In the genomic region with DNA sequence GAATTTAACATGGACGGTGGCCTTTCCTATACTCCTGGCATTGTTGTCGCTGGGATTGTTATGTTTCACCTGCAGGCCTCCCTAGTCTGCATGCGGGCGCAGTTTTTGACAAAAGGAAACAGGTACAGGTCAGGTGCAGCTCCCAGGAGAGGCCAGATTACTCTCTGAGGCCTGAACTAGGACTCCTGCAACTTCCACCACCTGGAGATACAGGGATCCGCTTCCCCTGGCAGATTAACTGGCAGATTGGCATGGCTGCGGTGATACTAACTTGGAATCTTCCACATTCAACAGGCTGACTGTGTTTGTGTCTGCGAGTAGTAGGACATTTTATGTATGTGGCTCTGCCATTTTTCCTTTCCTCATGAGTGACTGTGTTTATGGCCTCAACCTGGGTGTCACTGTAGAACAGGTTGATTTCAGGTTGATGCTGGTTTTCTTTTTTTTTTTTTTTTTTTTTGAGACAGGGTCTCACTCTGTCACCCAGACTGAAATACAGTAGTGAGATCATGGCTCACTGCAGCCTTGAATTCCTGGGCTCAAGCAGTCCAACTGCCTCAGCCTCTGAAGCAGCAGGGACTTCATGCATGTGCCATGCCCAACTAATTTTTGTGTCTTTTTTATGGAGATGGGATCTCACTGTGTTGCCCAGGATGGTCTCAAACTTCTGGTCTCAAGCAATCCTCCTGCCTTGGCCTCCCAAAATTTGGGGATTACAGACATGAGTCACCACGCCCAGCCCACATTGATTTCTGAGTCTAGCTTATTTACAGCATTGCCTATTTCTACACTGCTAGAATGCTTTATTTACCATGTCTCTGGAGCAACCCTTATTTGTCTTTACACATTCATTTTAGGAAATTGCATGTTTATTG, we compare ENCODE assay signal across 1 cellular context.
TF ChIP-seq lines count a peak whose summit lies in the region.

No MANE protein-coding gene starts in this region.

TF ChIP-seq in HepG2, 621 proteins besides CTCF, POLR2A, EP300 and RAD21 (continued from another document):
- 0 out of 2 replicates have a peak, but pooled peaks have one; percentile 0 for TF ChIP-seq CEBPB (IDR thresholded peaks at IDR 0.05; ENCODE audit: borderline replicate concordance, low read depth, low read length)
- no peak for TF ChIP-seq PAWR (CRISPR knock-in tag; IDR thresholded peaks at IDR 0.05; ENCODE audit: borderline replicate concordance)
- TF ChIP-seq, protein P1, sequence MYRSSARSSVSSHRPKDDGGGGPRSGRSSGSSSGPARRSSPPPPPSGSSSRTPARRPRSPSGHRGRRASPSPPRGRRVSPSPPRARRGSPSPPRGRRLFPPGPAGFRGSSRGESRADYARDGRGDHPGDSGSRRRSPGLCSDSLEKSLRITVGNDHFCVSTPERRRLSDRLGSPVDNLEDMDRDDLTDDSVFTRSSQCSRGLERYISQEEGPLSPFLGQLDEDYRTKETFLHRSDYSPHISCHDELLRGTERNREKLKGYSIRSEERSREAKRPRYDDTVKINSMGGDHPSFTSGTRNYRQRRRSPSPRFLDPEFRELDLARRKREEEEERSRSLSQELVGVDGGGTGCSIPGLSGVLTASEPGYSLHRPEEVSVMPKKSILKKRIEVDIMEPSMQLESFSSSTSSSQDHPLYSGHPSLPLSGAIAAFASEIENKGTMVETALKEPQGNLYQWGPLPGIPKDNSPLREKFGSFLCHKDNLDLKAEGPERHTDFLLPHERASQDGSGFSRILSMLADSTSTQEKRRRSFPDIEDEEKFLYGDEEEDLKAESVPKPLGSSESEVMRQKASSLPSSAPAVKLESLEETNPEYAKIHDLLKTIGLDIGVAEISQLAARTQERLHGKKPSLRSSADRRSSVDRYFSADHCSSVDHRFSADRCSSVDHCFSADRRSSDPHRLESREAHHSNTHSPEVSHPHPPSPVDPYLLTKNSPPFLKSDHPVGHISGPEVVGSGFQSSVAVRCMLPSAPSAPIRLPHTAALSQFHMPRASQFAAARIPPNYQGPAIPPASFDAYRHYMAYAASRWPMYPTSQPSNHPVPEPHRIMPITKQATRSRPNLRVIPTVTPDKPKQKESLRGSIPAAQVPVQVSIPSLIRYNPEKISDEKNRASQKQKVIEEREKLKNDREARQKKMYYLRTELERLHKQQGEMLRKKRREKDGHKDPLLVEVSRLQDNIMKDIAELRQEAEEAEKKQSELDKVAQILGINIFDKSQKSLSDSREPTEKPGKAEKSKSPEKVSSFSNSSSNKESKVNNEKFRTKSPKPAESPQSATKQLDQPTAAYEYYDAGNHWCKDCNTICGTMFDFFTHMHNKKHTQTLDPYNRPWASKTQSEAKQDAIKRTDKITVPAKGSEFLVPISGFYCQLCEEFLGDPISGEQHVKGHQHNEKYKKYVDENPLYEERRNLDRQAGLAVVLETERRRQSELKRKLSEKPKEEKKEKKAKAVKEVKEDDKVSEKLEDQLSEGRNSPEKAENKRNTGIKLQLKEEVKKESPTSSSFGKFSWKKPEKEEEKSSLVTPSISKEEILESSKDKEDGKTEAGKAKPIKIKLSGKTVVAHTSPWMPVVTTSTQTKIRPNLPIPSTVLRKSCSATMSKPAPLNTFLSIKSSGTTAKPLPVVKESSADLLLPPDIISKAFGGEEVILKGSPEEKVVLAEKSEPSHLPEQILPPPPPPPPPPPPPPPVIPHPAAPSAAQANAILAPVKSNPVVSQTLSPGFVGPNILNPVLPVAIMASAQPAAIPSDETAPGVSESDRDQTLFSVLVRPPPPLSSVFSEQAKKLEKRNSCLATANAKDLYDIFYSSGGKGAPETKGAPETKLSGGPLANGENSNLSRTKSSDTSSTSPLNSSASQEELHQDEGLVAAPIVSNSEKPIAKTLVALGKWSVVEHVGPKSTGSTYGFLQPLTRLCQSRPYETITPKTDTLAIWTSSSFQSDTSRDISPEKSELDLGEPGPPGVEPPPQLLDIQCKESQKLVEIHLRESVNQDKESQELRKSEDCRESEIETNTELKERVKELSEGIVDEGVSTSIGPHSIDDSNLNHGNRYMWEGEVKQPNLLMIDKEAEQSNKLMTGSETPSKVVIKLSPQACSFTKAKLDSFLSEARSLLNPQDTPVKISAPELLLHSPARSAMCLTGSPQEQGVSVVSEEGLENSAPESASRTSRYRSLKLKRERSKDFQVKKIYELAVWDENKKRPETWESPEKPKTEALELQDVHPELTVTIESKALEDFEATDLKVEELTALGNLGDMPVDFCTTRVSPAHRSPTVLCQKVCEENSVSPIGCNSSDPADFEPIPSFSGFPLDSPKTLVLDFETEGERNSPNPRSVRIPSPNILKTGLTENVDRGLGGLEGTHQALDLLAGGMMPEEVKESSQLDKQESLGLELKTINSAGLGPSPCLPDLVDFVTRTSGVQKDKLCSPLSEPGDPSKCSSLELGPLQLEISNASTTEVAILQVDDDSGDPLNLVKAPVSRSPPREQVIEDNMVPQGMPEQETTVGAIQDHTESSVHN (CRISPR knock-in tag; IDR thresholded peaks at IDR 0.05) = no peak
- peak; percentile 37; the same call in 1 of the 2 replicates for TF ChIP-seq ZNF121 (CRISPR knock-in tag; IDR thresholded peaks at IDR 0.05)
- 0 out of 2 replicates have a peak, but pooled peaks have one; percentile 13 for TF ChIP-seq FOXA3 (CRISPR knock-in tag; IDR thresholded peaks at IDR 0.05)
- TF ChIP-seq KAT7 (CRISPR knock-in tag; IDR thresholded peaks at IDR 0.05; ENCODE audit: borderline replicate concordance) = no peak
- peak; percentile 35 for TF ChIP-seq FOSL2 (CRISPR knock-in tag; IDR thresholded peaks at IDR 0.05)
- TF ChIP-seq SMAD3 (CRISPR knock-in tag; IDR thresholded peaks at IDR 0.05) = no peak
- TF ChIP-seq, protein P2, sequence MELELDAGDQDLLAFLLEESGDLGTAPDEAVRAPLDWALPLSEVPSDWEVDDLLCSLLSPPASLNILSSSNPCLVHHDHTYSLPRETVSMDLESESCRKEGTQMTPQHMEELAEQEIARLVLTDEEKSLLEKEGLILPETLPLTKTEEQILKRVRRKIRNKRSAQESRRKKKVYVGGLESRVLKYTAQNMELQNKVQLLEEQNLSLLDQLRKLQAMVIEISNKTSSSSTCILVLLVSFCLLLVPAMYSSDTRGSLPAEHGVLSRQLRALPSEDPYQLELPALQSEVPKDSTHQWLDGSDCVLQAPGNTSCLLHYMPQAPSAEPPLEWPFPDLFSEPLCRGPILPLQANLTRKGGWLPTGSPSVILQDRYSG (CRISPR knock-in tag; IDR thresholded peaks at IDR 0.05) = no peak
- no peak for TF ChIP-seq NCOR1 (IDR thresholded peaks at IDR 0.05; ENCODE audit: borderline replicate concordance, low read length)
- no peak for TF ChIP-seq FOXK2 (IDR thresholded peaks at IDR 0.05)
- no peak for TF ChIP-seq HNRNPUL1 (IDR thresholded peaks at IDR 0.05; ENCODE audit: low read depth, low read length)
- TF ChIP-seq, protein P3, sequence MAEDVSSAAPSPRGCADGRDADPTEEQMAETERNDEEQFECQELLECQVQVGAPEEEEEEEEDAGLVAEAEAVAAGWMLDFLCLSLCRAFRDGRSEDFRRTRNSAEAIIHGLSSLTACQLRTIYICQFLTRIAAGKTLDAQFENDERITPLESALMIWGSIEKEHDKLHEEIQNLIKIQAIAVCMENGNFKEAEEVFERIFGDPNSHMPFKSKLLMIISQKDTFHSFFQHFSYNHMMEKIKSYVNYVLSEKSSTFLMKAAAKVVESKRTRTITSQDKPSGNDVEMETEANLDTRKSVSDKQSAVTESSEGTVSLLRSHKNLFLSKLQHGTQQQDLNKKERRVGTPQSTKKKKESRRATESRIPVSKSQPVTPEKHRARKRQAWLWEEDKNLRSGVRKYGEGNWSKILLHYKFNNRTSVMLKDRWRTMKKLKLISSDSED (CRISPR knock-in tag; IDR thresholded peaks at IDR 0.05) = no peak
